In genomic region chr22:37559901-37560681, GRCh38 we compare ENCODE assay signal across 9 cellular contexts.
DNase-seq lines count a peak whose midpoint lies in the region; ATAC-seq, FAIRE-seq and TF ChIP-seq lines count a peak whose summit lies in the region.
"Had no signal": no experiment of that assay in that cellular context is flagged by ENCODE, and none has a peak within 500 bp of the region (broad histone marks: within the 10 kb centered on the region; RNA-seq: fewer than 3 reads in every experiment).

Gene CDC42EP1, plus strand, starts transcription at chr22:37560480. Its CDS starts 5,870 bp downstream, at chr22:37566350.

- no peak for ATAC-seq in GM19452 (IDR thresholded peaks at IDR 0.05; ENCODE audit: unreplicated experiment)

- TF ChIP-seq CTCF in cardiac fibroblast (IDR thresholded peaks at IDR 0.05; ENCODE audit: low read depth, low read length), result no peak

- no peaks in the 10 kb centered on the region for H3K27me3 ChIP-seq in ACC112 (ENCODE audit: insufficient read depth, low read length)

- no peaks in the 10 kb centered on the region for H3K36me3 ChIP-seq in ACC112 (ENCODE audit: insufficient read depth, low read length)
- H3K36me3 ChIP-seq: neutrophil had no signal

- H3K27ac ChIP-seq in ACC112 (ENCODE audit: low read depth, low read length), result peak within 1 kb of the TSS; percentile 81
- H3K27ac ChIP-seq: neutrophil had no signal

- H3K4me1 ChIP-seq in ACC112 (ENCODE audit: control insufficient read depth, insufficient read depth, low read length, unreplicated experiment), result peaks cover 26% of the 10 kb centered on the region

- DNase-seq in HTR-8/SVneo (ENCODE audit: insufficient read length, low spot score) (peak; percentile 31), cardiac fibroblast (ENCODE audit: low read depth in 2 of 2) (peak; percentile 57 to 75), iris pigment epithelial cell (ENCODE audit: low read depth) (peak; percentile 55), skeletal muscle cell (ENCODE audit: low read depth) (no peak), NCI-H446 treated with DMSO at 0.1 percent for 48 hours (lab: John Stamatoyannopoulos, UW) (no peak), KG1 (lab: John Stamatoyannopoulos, UW) (no peak)

- FAIRE-seq in HTR-8/SVneo (lab: Jason Lieb, UNC), result no peak

- H2AFZ ChIP-seq in ACC112 (ENCODE audit: low read length, unreplicated experiment), result peak within 1 kb of the TSS; percentile 29

- peaks cover 41% of the 10 kb centered on the region for H3K79me2 ChIP-seq in ACC112 (ENCODE audit: control insufficient read depth, insufficient read depth, low read length, unreplicated experiment)

- H3K4me3 ChIP-seq in ACC112 (ENCODE audit: low read depth, low read length) (peak within 1 kb of the TSS; percentile 95), cardiac fibroblast (replicated peaks in 1 of 2; ENCODE audit: low read depth in 2 of 2, low read length in 2 of 2) (peak within 1 kb of the TSS; percentile 79 to 88), skeletal muscle cell (ENCODE audit: low read depth, low read length) (peak within 1 kb of the TSS; percentile 81)

Comparison
In these comparisons a context has a peak if more than half of its experiments do, and no peak if none do; other contexts are left out.
1. DNase-seq: peak in HTR-8/SVneo (single experiment), cardiac fibroblast (2 of 2) and iris pigment epithelial cell (single experiment); none in skeletal muscle cell (single experiment), NCI-H446 treated with DMSO at 0.1 percent for 48 hours (single experiment) and KG1 (single experiment).
2. Peak in every context shown above with its lines, with median percentiles within 50 percentile points of each other: H3K4me3 ChIP-seq.